8 cellular contexts compared by ENCODE assay signal in the genomic region with DNA sequence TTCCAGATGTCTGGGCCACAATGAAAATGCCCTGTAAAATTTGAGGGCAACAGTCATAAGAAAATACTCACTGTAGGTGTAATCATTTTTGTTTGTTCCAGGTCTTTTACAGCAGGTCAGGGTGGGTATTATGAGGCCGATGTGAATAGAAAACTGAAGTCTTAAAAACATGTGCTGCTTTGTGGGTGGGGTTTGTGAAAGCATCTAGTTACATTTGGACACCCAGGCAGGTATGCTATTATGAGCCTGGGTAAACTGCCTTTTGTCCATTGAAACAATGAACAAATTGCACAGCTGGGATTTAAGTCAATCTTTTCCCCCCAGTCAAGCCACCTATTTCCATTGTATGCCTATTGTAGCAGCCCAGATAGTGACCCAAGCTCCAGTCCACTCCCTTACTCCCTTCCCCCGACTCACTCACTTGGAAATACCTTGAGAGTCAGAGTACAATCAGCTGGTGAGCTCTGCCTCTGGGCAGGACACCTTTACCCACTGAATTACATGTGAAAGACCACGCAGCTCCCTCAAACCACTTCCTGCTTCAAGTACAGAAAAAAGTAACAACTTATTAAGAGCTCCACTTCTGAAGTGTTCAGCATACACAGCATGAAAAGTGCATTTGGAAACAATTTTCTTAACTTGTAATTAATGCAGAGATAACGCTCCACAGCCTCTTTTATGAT. TPM values are rescaled to one million over a fixed set of nuclear protein-coding genes. Genes with fewer than 3 reads are reported as not detected.
A peak's percentile ranks its signal among the peaks of the same experiment; 100 is the strongest.
DNase-seq lines count a peak whose midpoint lies in the region; ATAC-seq and TF ChIP-seq lines count a peak whose summit lies in the region.

No MANE protein-coding gene starts in this region.

- peak; percentile 78 for ATAC-seq in HG03108 (IDR thresholded peaks at IDR 0.05; ENCODE audit: unreplicated experiment)

- peak overlapping the region; percentile 43 for H3K4me2 ChIP-seq in neural progenitor cell

- H3K4me1 Mint-ChIP-seq in activated T-helper 1 cell treated with anti-CD3 and anti-CD28 coated beads, Interleukin-12 subunit alpha, Interleukin-12 subunit beta, Interleukin-2, Interleukin-4 antibody, amounts not matched to agents 30 ng/mL and 10 ng/mL and 1 ng/mL, durations not matched to agents 14 hours and 24 hours and 36 hours (ENCODE audit: low read depth): peaks cover 47% of the 10 kb centered on the region
- no peaks in the 10 kb centered on the region for H3K4me1 Mint-ChIP-seq in neural progenitor cell

- no peak overlapping the region for H3K27ac Mint-ChIP-seq in activated T-helper 1 cell treated with anti-CD3 and anti-CD28 coated beads, Interleukin-12 subunit alpha, Interleukin-12 subunit beta, Interleukin-2, Interleukin-4 antibody, amounts not matched to agents 30 ng/mL and 10 ng/mL and 1 ng/mL, durations not matched to agents 14 hours and 24 hours and 36 hours
- H3K27ac Mint-ChIP-seq in neural progenitor cell: no peak overlapping the region

- H3F3A ChIP-seq in neural progenitor cell (ENCODE audit: low read depth): no peaks in the 10 kb centered on the region

- H3K27me3 Mint-ChIP-seq in activated T-helper 1 cell treated with anti-CD3 and anti-CD28 coated beads, Interleukin-12 subunit alpha, Interleukin-12 subunit beta, Interleukin-2, Interleukin-4 antibody, amounts not matched to agents 30 ng/mL and 10 ng/mL and 1 ng/mL, durations not matched to agents 14 hours and 24 hours and 36 hours (ENCODE audit: insufficient read depth): no peaks in the 10 kb centered on the region
- no peaks in the 10 kb centered on the region for H3K27me3 Mint-ChIP-seq in neural progenitor cell (ENCODE audit: insufficient read depth, low read depth)

- intact Hi-C loops in activated T-helper 1 cell treated with anti-CD3 and anti-CD28 coated beads, Interleukin-12 subunit alpha, Interleukin-12 subunit beta, Interleukin-2, Interleukin-4 antibody, amounts not matched to agents 30 ng/mL and 10 ng/mL and 1 ng/mL, durations not matched to agents 14 hours and 24 hours and 36 hours (cut with micrococcal nuclease): loop anchor here (2.0 kb wide), 2 partner anchors 56 to 280 kb away; no protein-coding TSS in a partner anchor

- H3K4me3 ChIP-seq in neural progenitor cell: no peak overlapping the region

- TF ChIP-seq CTCF in neural progenitor cell (IDR thresholded peaks at IDR 0.05): no peak

- H3K4me1 ChIP-seq in neural progenitor cell: peaks cover 24% of the 10 kb centered on the region

- H3K36me3 ChIP-seq in neural progenitor cell: no peaks in the 10 kb centered on the region

- no peaks in the 10 kb centered on the region for H3K9me3 ChIP-seq in neural progenitor cell (ENCODE audit: low read depth)

- no peak overlapping the region for H2AFZ ChIP-seq in neural progenitor cell (replicated peaks)

- no peak overlapping the region for H3K27ac ChIP-seq in neural progenitor cell

- no peaks in the 10 kb centered on the region for H3K27me3 ChIP-seq in neural progenitor cell

- peak; percentile 26 for TF ChIP-seq POLR2A in GM19099 (IDR thresholded peaks at IDR 0.05; ENCODE audit: extremely low read depth, insufficient read length, low read depth)

- no peaks in the 10 kb centered on the region for H3K79me2 ChIP-seq in neural progenitor cell (ENCODE audit: low read depth)

- no peaks in the 10 kb centered on the region for H3K9me3 Mint-ChIP-seq in activated T-helper 1 cell treated with anti-CD3 and anti-CD28 coated beads, Interleukin-12 subunit alpha, Interleukin-12 subunit beta, Interleukin-2, Interleukin-4 antibody, amounts not matched to agents 30 ng/mL and 10 ng/mL and 1 ng/mL, durations not matched to agents 14 hours and 24 hours and 36 hours
- H3K9me3 Mint-ChIP-seq in neural progenitor cell: no peaks in the 10 kb centered on the region

- H3K4me3 Mint-ChIP-seq in activated T-helper 1 cell treated with anti-CD3 and anti-CD28 coated beads, Interleukin-12 subunit alpha, Interleukin-12 subunit beta, Interleukin-2, Interleukin-4 antibody, amounts not matched to agents 30 ng/mL and 10 ng/mL and 1 ng/mL, durations not matched to agents 14 hours and 24 hours and 36 hours: no peak overlapping the region
- no peak overlapping the region for H3K4me3 Mint-ChIP-seq in neural progenitor cell

- H4K20me1 ChIP-seq in neural progenitor cell (ENCODE audit: low read depth): no peaks in the 10 kb centered on the region

- peak; percentile 30 for DNase-seq in Daoy (ENCODE audit: low read depth)
- DNase-seq in activated T-helper 1 cell treated with anti-CD3 and anti-CD28 coated beads, Interleukin-12 subunit alpha, Interleukin-12 subunit beta, Interleukin-2, Interleukin-4 antibody, amounts not matched to agents 30 ng/mL and 10 ng/mL and 1 ng/mL, durations not matched to agents 14 hours and 24 hours and 36 hours (ENCODE audit: low spot score): peak; percentile 57
- peak; percentile 64 for DNase-seq in neural progenitor cell (ENCODE audit: low spot score)
- no peak for DNase-seq in NCI-H1436 (lab: John Stamatoyannopoulos, UW)
- no peak for DNase-seq in HPDE6-E6E7 (ENCODE audit: extremely low spot score)
- DNase-seq in NCI-H1105 (lab: John Stamatoyannopoulos, UW): no peak

- no peak overlapping the region for H3K9ac ChIP-seq in neural progenitor cell

- peaks cover 2% of the 10 kb centered on the region for H3K36me3 Mint-ChIP-seq in activated T-helper 1 cell treated with anti-CD3 and anti-CD28 coated beads, Interleukin-12 subunit alpha, Interleukin-12 subunit beta, Interleukin-2, Interleukin-4 antibody, amounts not matched to agents 30 ng/mL and 10 ng/mL and 1 ng/mL, durations not matched to agents 14 hours and 24 hours and 36 hours (ENCODE audit: low read depth)
- H3K36me3 Mint-ChIP-seq in neural progenitor cell: no peaks in the 10 kb centered on the region

RNA-seq across cellular contexts. Expression of a gene that starts 1.8 kb away (rescaled TPM):
- not detected in 2 replicates for total RNA-seq in Daoy (2014; rRNA removed; shearing (Covaris generic))
- total RNA-seq in activated T-helper 1 cell treated with anti-CD3 and anti-CD28 coated beads, Interleukin-12 subunit alpha, Interleukin-12 subunit beta, Interleukin-2, Interleukin-4 antibody, amounts not matched to agents 30 ng/mL and 10 ng/mL and 1 ng/mL, durations not matched to agents 14 hours and 24 hours and 36 hours: 0.34 and 0.83 TPM in 2 replicates
- total RNA-seq in neural progenitor cell (ENCODE audit: low replicate concordance): not detected in 2 replicates

Comparison
In these comparisons a context has a peak if more than half of its experiments do, and no peak if none do; other contexts are left out.
1. DNase-seq: peak in Daoy (single experiment), activated T-helper 1 cell treated with anti-CD3 and anti-CD28 coated beads, Interleukin-12 subunit alpha, Interleukin-12 subunit beta, Interleukin-2, Interleukin-4 antibody, amounts not matched to agents 30 ng/mL and 10 ng/mL and 1 ng/mL, durations not matched to agents 14 hours and 24 hours and 36 hours (single experiment) and neural progenitor cell (single experiment); none in NCI-H1436 (single experiment), HPDE6-E6E7 (single experiment) and NCI-H1105 (single experiment).